In genomic region chr17:28788100-28788499, GRCh38 we compare ENCODE assay signal across 23 cellular contexts. TPM values are rescaled to one million over a fixed set of nuclear protein-coding genes. Genes with fewer than 3 reads are reported as not detected.
DNase-seq lines count a peak whose midpoint lies in the region; ATAC-seq and TF ChIP-seq lines count a peak whose summit lies in the region.
"Had no signal": no experiment of that assay in that cellular context is flagged by ENCODE, and none has a peak within 500 bp of the region (broad histone marks: within the 10 kb centered on the region; RNA-seq: fewer than 3 reads in every experiment).

No MANE protein-coding gene starts in this region.

- intact Hi-C loops in left ventricle myocardium inferior (cut with micrococcal nuclease): no loop called here

- no peak overlapping the region for H3K9ac ChIP-seq in endodermal cell (ENCODE audit: extremely low read depth, low read length, poor library complexity, severe bottlenecking)

- no peak overlapping the region for H3K27ac ChIP-seq in endodermal cell (ENCODE audit: low read depth, low read length)
- no peak overlapping the region for H3K27ac ChIP-seq in left ventricle myocardium inferior (replicated peaks)
- H3K27ac ChIP-seq: SJCRH30 had no signal

- H3K4me3 Mint-ChIP-seq in endodermal cell (no peak overlapping the region), glutamatergic neuron (ENCODE audit: unreplicated experiment) (no peak overlapping the region)
- H3K4me3 Mint-ChIP-seq: CD4-positive, alpha-beta memory T cell had no signal

- H3K36me3 ChIP-seq in endodermal cell (ENCODE audit: control insufficient read depth, insufficient read depth, low read length): peaks cover 30% of the 10 kb centered on the region
- peaks cover 4% of the 10 kb centered on the region for H3K36me3 ChIP-seq in left ventricle myocardium inferior
- H3K36me3 ChIP-seq: HAP-1, SJCRH30 had no signal

- H3K4me1 Mint-ChIP-seq in endodermal cell (no peaks in the 10 kb centered on the region), glutamatergic neuron (ENCODE audit: low read depth, unreplicated experiment) (no peaks in the 10 kb centered on the region)

- peaks cover 48% of the 10 kb centered on the region for H3K36me3 Mint-ChIP-seq in endodermal cell (ENCODE audit: low read depth)
- no peaks in the 10 kb centered on the region for H3K36me3 Mint-ChIP-seq in glutamatergic neuron (ENCODE audit: unreplicated experiment)

- no peak for ATAC-seq in GM21529 (IDR thresholded peaks at IDR 0.05; ENCODE audit: unreplicated experiment)
- ATAC-seq: PC-3, Right ventricle myocardium inferior, SK-N-SH treated with all-trans-retinoic acid at 6 μM for 48 hours had no signal

- 95 to 100% methylated on average over 4 of the region's 4 CpGs for WGBS in endodermal cell (ENCODE audit: insufficient coverage in 1 of 2, insufficient read length in 1 of 2), 2 experiments

- DNase-seq in GF-D8 (lab: John Stamatoyannopoulos, UW) (peak; percentile 21), endodermal cell (no peak), mesenteric fat pad (ENCODE audit: low spot score) (peak; percentile 45), glutamatergic neuron (no peak), left ventricle myocardium inferior (no peak)
- peak; percentile 44 for DNase-seq in Jurkat, Clone E6-1 (ENCODE audit: low read depth, low spot score)
- DNase-seq: C1 segment of cervical spinal cord; CD4-positive, alpha-beta memory T cell; COR-L47; DMS53; GOT3; Karpas-422; MV-4-11; NCI-H2029; NCI-H446; NCI-H524 treated with DMSO at 0.1 percent for 48 hours; NCI-H774; PC-3; SJCRH30 had no signal

- no peak overlapping the region; the same call in 1 of the 2 replicates for H3K4me3 ChIP-seq in Jurkat, Clone E6-1 (ENCODE audit: low read length)
- H3K4me3 ChIP-seq in endodermal cell (ENCODE audit: low read length) (no peak overlapping the region), left ventricle myocardium inferior (no peak overlapping the region)
- H3K4me3 ChIP-seq: HAP-1, SJCRH30 had no signal

- H3K4me1 ChIP-seq in endodermal cell (ENCODE audit: control insufficient read depth, insufficient read depth, low read length): no peaks in the 10 kb centered on the region
- no peaks in the 10 kb centered on the region for H3K4me1 ChIP-seq in left ventricle myocardium inferior
- H3K4me1 ChIP-seq: HAP-1 had no signal

- no peaks in the 10 kb centered on the region for H3K27me3 Mint-ChIP-seq in endodermal cell (ENCODE audit: insufficient read depth)
- H3K27me3 Mint-ChIP-seq in glutamatergic neuron (ENCODE audit: unreplicated experiment): no peaks in the 10 kb centered on the region
- H3K27me3 Mint-ChIP-seq: CD4-positive, alpha-beta memory T cell had no signal

- H3K9me3 ChIP-seq in endodermal cell (ENCODE audit: control insufficient read depth, low read length) (no peaks in the 10 kb centered on the region), left ventricle myocardium inferior (replicated peaks) (no peaks in the 10 kb centered on the region)
- H3K9me3 ChIP-seq: HAP-1, SJCRH30 had no signal

- H3K27me3 ChIP-seq in endodermal cell (ENCODE audit: control insufficient read depth, insufficient read depth, low read length, poor library complexity, severe bottlenecking) (no peaks in the 10 kb centered on the region), left ventricle myocardium inferior (ENCODE audit: low read depth) (no peaks in the 10 kb centered on the region)
- H3K27me3 ChIP-seq: SJCRH30 had no signal

- TF ChIP-seq CTCF in endodermal cell (conservative IDR thresholded peaks at IDR 0.05) (no peak), glutamatergic neuron (IDR thresholded peaks at IDR 0.05; ENCODE audit: partially characterized antibody, unreplicated experiment) (no peak), left ventricle myocardium inferior (IDR thresholded peaks at IDR 0.05; ENCODE audit: borderline replicate concordance) (no peak)

- H3K9me3 Mint-ChIP-seq in endodermal cell (no peaks in the 10 kb centered on the region), glutamatergic neuron (ENCODE audit: unreplicated experiment) (peaks cover 2% of the 10 kb centered on the region)
- H3K9me3 Mint-ChIP-seq: CD4-positive, alpha-beta memory T cell had no signal

- peak overlapping the region; percentile 48 for H3K27ac Mint-ChIP-seq in endodermal cell
- H3K27ac Mint-ChIP-seq in glutamatergic neuron (ENCODE audit: unreplicated experiment): no peak overlapping the region

RNA-seq across cellular contexts. Expression of gene TRAF4, which starts 44.3 kb away (rescaled TPM):
- 107 TPM for polyA plus RNA-seq in Jurkat, Clone E6-1 (2012; ENCODE audit: insufficient read depth, insufficient read length)
- 100 to 1,000 TPM; 168 to 169 TPM for total RNA-seq in endodermal cell
- polyA plus RNA-seq in endodermal cell (2013, experiment 1 of 2): 118 TPM
- polyA plus RNA-seq in endodermal cell (2013, experiment 2 of 2): 106 TPM
- total RNA-seq in mesenteric fat pad: 17.5 TPM
- total RNA-seq in glutamatergic neuron (ENCODE audit: unreplicated experiment): 373 TPM
- total RNA-seq in left ventricle myocardium inferior: 3.5 TPM

RNA-seq across cellular contexts. Expression of gene FAM222B, which starts 54.5 kb away (rescaled TPM):
- polyA plus RNA-seq in Jurkat, Clone E6-1 (2012; ENCODE audit: insufficient read depth, insufficient read length): 12.1 TPM
- 10 to 100 TPM; 59.2 to 75.7 TPM for total RNA-seq in endodermal cell
- polyA plus RNA-seq in endodermal cell (2013, experiment 1 of 2): 43.2 TPM
- polyA plus RNA-seq in endodermal cell (2013, experiment 2 of 2): 39.4 TPM
- total RNA-seq in mesenteric fat pad: 32.0 TPM
- 44.0 TPM for total RNA-seq in glutamatergic neuron (ENCODE audit: unreplicated experiment)
- 17.5 TPM for total RNA-seq in left ventricle myocardium inferior

RNA-seq across cellular contexts. Expression of gene NEK8, which starts 59.5 kb away (rescaled TPM):
- polyA plus RNA-seq in Jurkat, Clone E6-1 (2012; ENCODE audit: insufficient read depth, insufficient read length): 1.00 TPM
- total RNA-seq in endodermal cell (10 to 100 TPM; 11.2 to 15.7 TPM), mesenteric fat pad (2.3 TPM), glutamatergic neuron (ENCODE audit: unreplicated experiment) (5.9 TPM), left ventricle myocardium inferior (1.4 TPM)
- 5.7 TPM for polyA plus RNA-seq in endodermal cell (2013, experiment 1 of 2)
- 5.5 TPM for polyA plus RNA-seq in endodermal cell (2013, experiment 2 of 2)

Comparison
In these comparisons a context has a peak if more than half of its experiments do, and no peak if none do; other contexts are left out.
1. DNase-seq: peak in GF-D8 (single experiment), Jurkat, Clone E6-1 (single experiment) and mesenteric fat pad (single experiment); none in endodermal cell (single experiment), glutamatergic neuron (single experiment) and left ventricle myocardium inferior (single experiment).